ENCODE assay signal across 1 cellular context in the genomic region with DNA sequence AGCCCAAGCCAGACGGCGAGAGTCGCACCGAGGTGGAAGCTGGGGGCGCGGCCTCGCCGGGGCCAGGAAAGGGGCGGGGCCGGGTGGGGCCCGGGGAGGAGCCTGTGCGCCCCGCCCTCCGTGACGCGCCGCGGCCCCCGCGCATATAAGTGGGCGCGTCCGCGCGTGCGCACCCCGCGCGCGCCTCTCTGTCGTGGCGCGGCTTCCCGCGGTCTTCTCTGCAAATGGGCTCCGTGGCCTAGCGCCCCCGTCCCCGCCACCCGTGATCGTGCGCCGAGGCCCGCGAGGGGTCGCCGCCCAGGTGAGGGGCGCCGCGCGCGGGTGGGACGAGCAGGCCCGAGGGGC.
TF ChIP-seq lines count a peak whose summit lies in the region.

A gene with protein sequence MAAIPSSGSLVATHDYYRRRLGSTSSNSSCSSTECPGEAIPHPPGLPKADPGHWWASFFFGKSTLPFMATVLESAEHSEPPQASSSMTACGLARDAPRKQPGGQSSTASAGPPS (plus strand): TSS at position 172 of the 345 bp plus-strand sequence. CDS start 544 bp downstream, outside the sequence.

TF ChIP-seq in K562, 482 proteins besides CTCF, POLR2A, EP300 and RAD21 (continued from another document and continues in another):
- TF ChIP-seq, protein P1, sequence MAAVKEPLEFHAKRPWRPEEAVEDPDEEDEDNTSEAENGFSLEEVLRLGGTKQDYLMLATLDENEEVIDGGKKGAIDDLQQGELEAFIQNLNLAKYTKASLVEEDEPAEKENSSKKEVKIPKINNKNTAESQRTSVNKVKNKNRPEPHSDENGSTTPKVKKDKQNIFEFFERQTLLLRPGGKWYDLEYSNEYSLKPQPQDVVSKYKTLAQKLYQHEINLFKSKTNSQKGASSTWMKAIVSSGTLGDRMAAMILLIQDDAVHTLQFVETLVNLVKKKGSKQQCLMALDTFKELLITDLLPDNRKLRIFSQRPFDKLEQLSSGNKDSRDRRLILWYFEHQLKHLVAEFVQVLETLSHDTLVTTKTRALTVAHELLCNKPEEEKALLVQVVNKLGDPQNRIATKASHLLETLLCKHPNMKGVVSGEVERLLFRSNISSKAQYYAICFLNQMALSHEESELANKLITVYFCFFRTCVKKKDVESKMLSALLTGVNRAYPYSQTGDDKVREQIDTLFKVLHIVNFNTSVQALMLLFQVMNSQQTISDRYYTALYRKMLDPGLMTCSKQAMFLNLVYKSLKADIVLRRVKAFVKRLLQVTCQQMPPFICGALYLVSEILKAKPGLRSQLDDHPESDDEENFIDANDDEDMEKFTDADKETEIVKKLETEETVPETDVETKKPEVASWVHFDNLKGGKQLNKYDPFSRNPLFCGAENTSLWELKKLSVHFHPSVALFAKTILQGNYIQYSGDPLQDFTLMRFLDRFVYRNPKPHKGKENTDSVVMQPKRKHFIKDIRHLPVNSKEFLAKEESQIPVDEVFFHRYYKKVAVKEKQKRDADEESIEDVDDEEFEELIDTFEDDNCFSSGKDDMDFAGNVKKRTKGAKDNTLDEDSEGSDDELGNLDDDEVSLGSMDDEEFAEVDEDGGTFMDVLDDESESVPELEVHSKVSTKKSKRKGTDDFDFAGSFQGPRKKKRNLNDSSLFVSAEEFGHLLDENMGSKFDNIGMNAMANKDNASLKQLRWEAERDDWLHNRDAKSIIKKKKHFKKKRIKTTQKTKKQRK (IDR thresholded peaks at IDR 0.05; ENCODE audit: borderline replicate concordance, low read depth, low read length) = no peak
- TF ChIP-seq, protein P2, sequence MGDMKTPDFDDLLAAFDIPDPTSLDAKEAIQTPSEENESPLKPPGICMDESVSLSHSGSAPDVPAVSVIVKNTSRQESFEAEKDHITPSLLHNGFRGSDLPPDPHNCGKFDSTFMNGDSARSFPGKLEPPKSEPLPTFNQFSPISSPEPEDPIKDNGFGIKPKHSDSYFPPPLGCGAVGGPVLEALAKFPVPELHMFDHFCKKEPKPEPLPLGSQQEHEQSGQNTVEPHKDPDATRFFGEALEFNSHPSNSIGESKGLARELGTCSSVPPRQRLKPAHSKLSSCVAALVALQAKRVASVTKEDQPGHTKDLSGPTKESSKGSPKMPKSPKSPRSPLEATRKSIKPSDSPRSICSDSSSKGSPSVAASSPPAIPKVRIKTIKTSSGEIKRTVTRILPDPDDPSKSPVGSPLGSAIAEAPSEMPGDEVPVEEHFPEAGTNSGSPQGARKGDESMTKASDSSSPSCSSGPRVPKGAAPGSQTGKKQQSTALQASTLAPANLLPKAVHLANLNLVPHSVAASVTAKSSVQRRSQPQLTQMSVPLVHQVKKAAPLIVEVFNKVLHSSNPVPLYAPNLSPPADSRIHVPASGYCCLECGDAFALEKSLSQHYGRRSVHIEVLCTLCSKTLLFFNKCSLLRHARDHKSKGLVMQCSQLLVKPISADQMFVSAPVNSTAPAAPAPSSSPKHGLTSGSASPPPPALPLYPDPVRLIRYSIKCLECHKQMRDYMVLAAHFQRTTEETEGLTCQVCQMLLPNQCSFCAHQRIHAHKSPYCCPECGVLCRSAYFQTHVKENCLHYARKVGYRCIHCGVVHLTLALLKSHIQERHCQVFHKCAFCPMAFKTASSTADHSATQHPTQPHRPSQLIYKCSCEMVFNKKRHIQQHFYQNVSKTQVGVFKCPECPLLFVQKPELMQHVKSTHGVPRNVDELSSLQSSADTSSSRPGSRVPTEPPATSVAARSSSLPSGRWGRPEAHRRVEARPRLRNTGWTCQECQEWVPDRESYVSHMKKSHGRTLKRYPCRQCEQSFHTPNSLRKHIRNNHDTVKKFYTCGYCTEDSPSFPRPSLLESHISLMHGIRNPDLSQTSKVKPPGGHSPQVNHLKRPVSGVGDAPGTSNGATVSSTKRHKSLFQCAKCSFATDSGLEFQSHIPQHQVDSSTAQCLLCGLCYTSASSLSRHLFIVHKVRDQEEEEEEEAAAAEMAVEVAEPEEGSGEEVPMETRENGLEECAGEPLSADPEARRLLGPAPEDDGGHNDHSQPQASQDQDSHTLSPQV (IDR thresholded peaks at IDR 0.05) = no peak
- no peak for TF ChIP-seq MXI1 (IDR thresholded peaks at IDR 0.05; ENCODE audit: low read depth, low read length)
- TF ChIP-seq ZNF140 (CRISPR knock-in tag; IDR thresholded peaks at IDR 0.05) = no peak
- TF ChIP-seq, protein P3, sequence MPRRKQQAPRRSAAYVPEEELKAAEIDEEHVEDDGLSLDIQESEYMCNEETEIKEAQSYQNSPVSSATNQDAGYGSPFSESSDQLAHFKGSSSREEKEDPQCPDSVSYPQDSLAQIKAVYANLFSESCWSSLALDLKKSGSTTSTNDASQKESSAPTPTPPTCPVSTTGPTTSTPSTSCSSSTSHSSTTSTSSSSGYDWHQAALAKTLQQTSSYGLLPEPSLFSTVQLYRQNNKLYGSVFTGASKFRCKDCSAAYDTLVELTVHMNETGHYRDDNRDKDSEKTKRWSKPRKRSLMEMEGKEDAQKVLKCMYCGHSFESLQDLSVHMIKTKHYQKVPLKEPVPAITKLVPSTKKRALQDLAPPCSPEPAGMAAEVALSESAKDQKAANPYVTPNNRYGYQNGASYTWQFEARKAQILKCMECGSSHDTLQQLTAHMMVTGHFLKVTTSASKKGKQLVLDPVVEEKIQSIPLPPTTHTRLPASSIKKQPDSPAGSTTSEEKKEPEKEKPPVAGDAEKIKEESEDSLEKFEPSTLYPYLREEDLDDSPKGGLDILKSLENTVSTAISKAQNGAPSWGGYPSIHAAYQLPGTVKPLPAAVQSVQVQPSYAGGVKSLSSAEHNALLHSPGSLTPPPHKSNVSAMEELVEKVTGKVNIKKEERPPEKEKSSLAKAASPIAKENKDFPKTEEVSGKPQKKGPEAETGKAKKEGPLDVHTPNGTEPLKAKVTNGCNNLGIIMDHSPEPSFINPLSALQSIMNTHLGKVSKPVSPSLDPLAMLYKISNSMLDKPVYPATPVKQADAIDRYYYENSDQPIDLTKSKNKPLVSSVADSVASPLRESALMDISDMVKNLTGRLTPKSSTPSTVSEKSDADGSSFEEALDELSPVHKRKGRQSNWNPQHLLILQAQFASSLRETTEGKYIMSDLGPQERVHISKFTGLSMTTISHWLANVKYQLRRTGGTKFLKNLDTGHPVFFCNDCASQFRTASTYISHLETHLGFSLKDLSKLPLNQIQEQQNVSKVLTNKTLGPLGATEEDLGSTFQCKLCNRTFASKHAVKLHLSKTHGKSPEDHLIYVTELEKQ (CRISPR knock-in tag; IDR thresholded peaks at IDR 0.05) = no peak
- no peak; the same call in 1 of the 2 replicates for TF ChIP-seq GATAD2B (IDR thresholded peaks at IDR 0.05; ENCODE audit: borderline replicate concordance)
- no peak for TF ChIP-seq THRAP3 (IDR thresholded peaks at IDR 0.05; ENCODE audit: borderline replicate concordance)
- TF ChIP-seq, protein P4, sequence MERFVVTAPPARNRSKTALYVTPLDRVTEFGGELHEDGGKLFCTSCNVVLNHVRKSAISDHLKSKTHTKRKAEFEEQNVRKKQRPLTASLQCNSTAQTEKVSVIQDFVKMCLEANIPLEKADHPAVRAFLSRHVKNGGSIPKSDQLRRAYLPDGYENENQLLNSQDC (CRISPR knock-in tag; IDR thresholded peaks at IDR 0.05) = no peak
- no peak for TF ChIP-seq MTF1 (CRISPR knock-in tag; IDR thresholded peaks at IDR 0.05; ENCODE audit: borderline replicate concordance)
- TF ChIP-seq KLF10 (CRISPR knock-in tag; IDR thresholded peaks at IDR 0.05) = no peak
- TF ChIP-seq MECOM (CRISPR knock-in tag; IDR thresholded peaks at IDR 0.05) = no peak
- TF ChIP-seq SMARCB1 (IDR thresholded peaks at IDR 0.05; ENCODE audit: insufficient read length, low read depth) = no peak
- TF ChIP-seq HMG20A (CRISPR knock-in tag; conservative IDR thresholded peaks at IDR 0.05) = no peak
- 0 out of 2 replicates have a peak, but pooled peaks have one; percentile 18 for TF ChIP-seq CXXC5 (CRISPR knock-in tag; IDR thresholded peaks at IDR 0.05)
- no peak for TF ChIP-seq COPS2 (conservative IDR thresholded peaks at IDR 0.05)
- TF ChIP-seq, protein P5, sequence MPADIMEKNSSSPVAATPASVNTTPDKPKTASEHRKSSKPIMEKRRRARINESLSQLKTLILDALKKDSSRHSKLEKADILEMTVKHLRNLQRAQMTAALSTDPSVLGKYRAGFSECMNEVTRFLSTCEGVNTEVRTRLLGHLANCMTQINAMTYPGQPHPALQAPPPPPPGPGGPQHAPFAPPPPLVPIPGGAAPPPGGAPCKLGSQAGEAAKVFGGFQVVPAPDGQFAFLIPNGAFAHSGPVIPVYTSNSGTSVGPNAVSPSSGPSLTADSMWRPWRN (IDR thresholded peaks at IDR 0.05; ENCODE audit: low read depth) = no peak
- TF ChIP-seq ELF4 (CRISPR knock-in tag; IDR thresholded peaks at IDR 0.05) = no peak
- TF ChIP-seq, protein P6, sequence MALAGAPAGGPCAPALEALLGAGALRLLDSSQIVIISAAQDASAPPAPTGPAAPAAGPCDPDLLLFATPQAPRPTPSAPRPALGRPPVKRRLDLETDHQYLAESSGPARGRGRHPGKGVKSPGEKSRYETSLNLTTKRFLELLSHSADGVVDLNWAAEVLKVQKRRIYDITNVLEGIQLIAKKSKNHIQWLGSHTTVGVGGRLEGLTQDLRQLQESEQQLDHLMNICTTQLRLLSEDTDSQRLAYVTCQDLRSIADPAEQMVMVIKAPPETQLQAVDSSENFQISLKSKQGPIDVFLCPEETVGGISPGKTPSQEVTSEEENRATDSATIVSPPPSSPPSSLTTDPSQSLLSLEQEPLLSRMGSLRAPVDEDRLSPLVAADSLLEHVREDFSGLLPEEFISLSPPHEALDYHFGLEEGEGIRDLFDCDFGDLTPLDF (CRISPR knock-in tag; IDR thresholded peaks at IDR 0.05) = no peak
- TF ChIP-seq RFX1 (IDR thresholded peaks at IDR 0.05) = no peak
- no peak for TF ChIP-seq DIDO1 (tag; IDR thresholded peaks at IDR 0.05; ENCODE audit: low read depth)
- no peak for TF ChIP-seq HDAC1 (IDR thresholded peaks at IDR 0.05)
- no peak for TF ChIP-seq ZNF3 (CRISPR knock-in tag; IDR thresholded peaks at IDR 0.05)
- TF ChIP-seq SMAD4 (CRISPR knock-in tag; conservative IDR thresholded peaks at IDR 0.05) = no peak
- TF ChIP-seq TEAD4 (IDR thresholded peaks at IDR 0.05; ENCODE audit: low read length) = no peak
- no peak for TF ChIP-seq TEAD4 (CRISPR knock-in tag; IDR thresholded peaks at IDR 0.05; ENCODE audit: borderline replicate concordance)
- no peak for TF ChIP-seq OTX1 (CRISPR knock-in tag; IDR thresholded peaks at IDR 0.05)
- TF ChIP-seq ARHGAP35 (IDR thresholded peaks at IDR 0.05; ENCODE audit: partially characterized antibody) = no peak
- TF ChIP-seq, protein P7, sequence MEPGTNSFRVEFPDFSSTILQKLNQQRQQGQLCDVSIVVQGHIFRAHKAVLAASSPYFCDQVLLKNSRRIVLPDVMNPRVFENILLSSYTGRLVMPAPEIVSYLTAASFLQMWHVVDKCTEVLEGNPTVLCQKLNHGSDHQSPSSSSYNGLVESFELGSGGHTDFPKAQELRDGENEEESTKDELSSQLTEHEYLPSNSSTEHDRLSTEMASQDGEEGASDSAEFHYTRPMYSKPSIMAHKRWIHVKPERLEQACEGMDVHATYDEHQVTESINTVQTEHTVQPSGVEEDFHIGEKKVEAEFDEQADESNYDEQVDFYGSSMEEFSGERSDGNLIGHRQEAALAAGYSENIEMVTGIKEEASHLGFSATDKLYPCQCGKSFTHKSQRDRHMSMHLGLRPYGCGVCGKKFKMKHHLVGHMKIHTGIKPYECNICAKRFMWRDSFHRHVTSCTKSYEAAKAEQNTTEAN (CRISPR knock-in tag; IDR thresholded peaks at IDR 0.05) = no peak
- no peak for TF ChIP-seq NCOA6 (IDR thresholded peaks at IDR 0.05)
- no peak for TF ChIP-seq ZNF133 (CRISPR knock-in tag; IDR thresholded peaks at IDR 0.05)
- no peak for TF ChIP-seq NUFIP1 (IDR thresholded peaks at IDR 0.05; ENCODE audit: partially characterized antibody)
- TF ChIP-seq PTTG1 (tag; IDR thresholded peaks at IDR 0.05; ENCODE audit: low read depth) = no peak
- TF ChIP-seq, protein P8, sequence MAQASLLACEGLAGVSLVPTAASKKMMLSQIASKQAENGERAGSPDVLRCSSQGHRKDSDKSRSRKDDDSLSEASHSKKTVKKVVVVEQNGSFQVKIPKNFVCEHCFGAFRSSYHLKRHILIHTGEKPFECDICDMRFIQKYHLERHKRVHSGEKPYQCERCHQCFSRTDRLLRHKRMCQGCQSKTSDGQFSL (CRISPR knock-in tag; IDR thresholded peaks at IDR 0.05) = no peak
- TF ChIP-seq, protein P8 (tag; IDR thresholded peaks at IDR 0.05) = no peak
- TF ChIP-seq ETS2 (tag; IDR thresholded peaks at IDR 0.05; ENCODE audit: borderline replicate concordance, poor library complexity, severe bottlenecking) = no peak
- TF ChIP-seq, protein P9, sequence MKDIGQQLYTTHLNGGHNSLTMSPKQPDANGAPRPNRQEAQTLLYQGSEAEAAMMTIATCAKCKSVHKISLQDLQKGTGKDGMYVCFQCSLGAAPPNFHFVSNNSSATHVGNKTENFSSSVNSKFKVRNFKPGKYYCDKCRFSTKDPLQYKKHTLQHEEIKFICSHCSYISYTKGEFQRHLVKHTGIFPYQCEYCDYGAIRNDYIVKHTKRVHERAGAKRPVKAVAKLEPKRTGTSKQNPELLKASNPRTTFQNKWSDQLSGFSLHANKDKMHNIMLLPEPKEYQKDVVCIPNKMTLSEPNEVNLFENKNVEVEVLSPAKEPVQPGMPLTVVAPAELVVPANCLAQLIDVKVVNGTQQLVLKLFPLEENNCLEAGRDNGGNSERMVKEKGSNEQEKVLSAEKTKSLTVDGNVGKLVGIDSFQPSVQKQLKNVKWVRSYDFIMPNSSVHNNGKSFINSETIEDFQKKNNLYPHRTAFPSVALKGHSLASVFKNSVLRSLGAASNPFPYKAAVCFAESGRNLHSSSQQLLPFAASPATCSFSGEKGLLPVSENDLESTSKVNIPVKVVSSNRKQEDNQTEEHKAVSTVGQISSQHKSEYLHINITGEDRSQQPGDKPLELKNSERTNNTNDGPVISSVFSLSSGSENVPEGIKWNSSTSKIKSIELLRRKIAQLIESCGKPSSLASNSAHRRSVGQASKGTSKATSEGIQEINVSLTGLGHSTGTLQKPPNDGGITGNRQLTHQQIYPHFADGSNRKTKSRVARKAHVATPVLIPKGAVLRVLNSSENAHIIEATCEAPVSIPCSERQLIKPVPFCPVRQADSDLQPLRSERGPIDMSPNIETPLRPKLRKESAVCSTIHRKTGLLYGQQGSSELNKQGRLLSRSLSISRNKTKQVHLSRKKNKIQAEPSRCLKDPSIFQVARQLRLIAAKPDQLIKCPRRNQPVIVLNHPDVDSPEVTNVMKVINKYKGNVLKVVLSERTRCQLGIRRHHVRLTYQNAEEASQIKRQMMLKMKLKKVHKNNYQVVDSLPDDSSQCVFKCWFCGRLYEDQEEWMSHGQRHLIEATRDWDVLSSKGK (CRISPR knock-in tag; IDR thresholded peaks at IDR 0.05) = no peak
- TF ChIP-seq SNIP1 (IDR thresholded peaks at IDR 0.05; ENCODE audit: low read depth) = no peak
- TF ChIP-seq ZFP36 (IDR thresholded peaks at IDR 0.05; ENCODE audit: low read depth, low read length, partially characterized antibody) = no peak
- no peak for TF ChIP-seq TFAM (CRISPR knock-in tag; conservative IDR thresholded peaks at IDR 0.05)
- TF ChIP-seq SMC3 (conservative IDR thresholded peaks at IDR 0.05; ENCODE audit: insufficient read depth, low read depth, low read length) = no peak
- TF ChIP-seq ZFP30 (CRISPR knock-in tag; IDR thresholded peaks at IDR 0.05; ENCODE audit: borderline replicate concordance) = no peak
- TF ChIP-seq ZNF184 (CRISPR knock-in tag; IDR thresholded peaks at IDR 0.05) = no peak
- TF ChIP-seq PHB2 (IDR thresholded peaks at IDR 0.05; ENCODE audit: low read depth) = no peak
- no peak for TF ChIP-seq ILK (tag; IDR thresholded peaks at IDR 0.05; ENCODE audit: borderline replicate concordance, low read depth)
